8 cellular contexts compared by ENCODE assay signal in the genomic region with DNA sequence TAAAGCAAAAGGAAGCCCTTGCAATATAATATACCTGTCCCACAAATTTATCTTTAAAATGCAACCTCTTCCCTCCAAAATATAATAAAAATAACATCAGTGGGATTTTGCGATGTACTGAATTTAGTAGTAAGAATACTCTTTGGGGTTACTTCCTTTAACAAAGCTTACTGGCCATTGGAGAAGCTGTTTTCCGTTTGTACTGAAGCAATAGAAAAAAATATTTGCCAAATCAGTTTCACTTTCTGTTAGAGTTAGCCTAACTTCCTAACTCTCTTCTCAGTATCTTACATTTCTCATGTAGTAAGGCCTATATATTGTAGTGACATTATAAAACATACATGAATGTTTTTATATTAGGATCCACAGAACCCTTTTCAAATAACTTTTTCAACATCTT. TPM values are rescaled to one million over a fixed set of nuclear protein-coding genes. Genes with fewer than 3 reads are reported as not detected.
DNase-seq lines count a peak whose midpoint lies in the region; ATAC-seq, FAIRE-seq and TF ChIP-seq lines count a peak whose summit lies in the region.

No MANE protein-coding gene starts in this region.

- POLR2A ChIA-PET in GM12878 (lab: Charles Lee): no interaction called here

- no peak overlapping the region for H3K18ac ChIP-seq in mesenchymal stem cell (ENCODE audit: low read depth in 1 of 2, low read length in 2 of 2)

- peak; percentile 18 for FAIRE-seq in GM12878 (lab: Jason Lieb, UNC)

- H3K27me3 ChIP-seq in BLaER1 treated with 17β-estradiol and CSF1 and Interleukin-3, amounts not matched to agents 10 nM and 100 nM: no peaks in the 10 kb centered on the region
- H3K27me3 ChIP-seq in Loucy (ENCODE audit: insufficient read depth, low read length, poor library complexity, severe bottlenecking) (no peaks in the 10 kb centered on the region), GM12878 (replicated peaks in 1 of 2; ENCODE audit: control insufficient read depth in 2 of 2, insufficient read depth in 2 of 2, low read length in 1 of 2) (no peaks in the 10 kb centered on the region), mesenchymal stem cell (ENCODE audit: control insufficient read depth in 1 of 2, insufficient read depth in 1 of 2, low read length in 2 of 2) (no peaks in the 10 kb centered on the region)

- H4K20me1 ChIP-seq in BLaER1 treated with 17β-estradiol and CSF1 and Interleukin-3, amounts not matched to agents 10 nM and 100 nM: peaks cover 39 to 78% (median 55%) of the 10 kb centered on the region in 11 experiments; a peak in 20 of 22 replicates
- H4K20me1 ChIP-seq in Loucy (ENCODE audit: insufficient read depth, low read length, poor library complexity, severe bottlenecking) (peaks cover 74% of the 10 kb centered on the region), GM12878 (ENCODE audit: control insufficient read depth, insufficient read depth) (no peaks in the 10 kb centered on the region)

- H3K79me2 ChIP-seq in Loucy (ENCODE audit: insufficient read depth, low read length) (peaks cover 77% of the 10 kb centered on the region), GM12878 (ENCODE audit: control insufficient read depth, insufficient read depth, low read length) (peaks cover 65% of the 10 kb centered on the region)

- CTCF ChIA-PET in GM12878 (lab: Yijun Ruan, JAX): interaction anchor here (0.7 to 2.2 kb wide), 4 partner anchors 50 to 112 kb away, joined by 3 to 11 read pairs (median 6); a partner anchor contains a TSS

- RAD21 ChIA-PET in GM12878 (lab: Charles Lee; ENCODE audit: unreplicated experiment): interaction anchor here (1.2 to 2.5 kb wide), 3 partner anchors 9 to 112 kb away, joined by 3 to 11 read pairs (median 3); a partner anchor contains a TSS

- H3F3A ChIP-seq in Loucy (ENCODE audit: low read depth): no peaks in the 10 kb centered on the region

- H3K4me1 ChIP-seq in BLaER1 treated with 17β-estradiol and CSF1 and Interleukin-3, amounts not matched to agents 10 nM and 100 nM: peaks cover 48 to 60% (median 57%) of the 10 kb centered on the region in 10 experiments
- peaks cover 60% of the 10 kb centered on the region for H3K4me1 ChIP-seq in Loucy (ENCODE audit: insufficient read depth, low read length, poor library complexity, severe bottlenecking)
- peaks cover 9% of the 10 kb centered on the region for H3K4me1 ChIP-seq in GM12878 (ENCODE audit: control insufficient read depth, insufficient read depth, low read length)
- H3K4me1 ChIP-seq in mesenchymal stem cell (ENCODE audit: control insufficient read depth, insufficient read depth, low read depth, low read length): peaks cover 2% of the 10 kb centered on the region

- H3K4me3 ChIP-seq in BLaER1 treated with 17β-estradiol and CSF1 and Interleukin-3, amounts not matched to agents 10 nM and 100 nM: peak overlapping the region; percentile 11 to 61 (median 44); a peak in 15 of 20 replicates
- H3K4me3 ChIP-seq in Loucy (ENCODE audit: low read length, poor library complexity, severe bottlenecking): peak overlapping the region; percentile 75
- H3K4me3 ChIP-seq in GM12878: peak overlapping the region; percentile 45
- peak overlapping the region in 1 of 2 experiments; percentile 64 for H3K4me3 ChIP-seq in mesenchymal stem cell (ENCODE audit: insufficient read depth in 1 of 2, low read depth in 1 of 2, low read length in 2 of 2)

- TF ChIP-seq CTCF in Loucy (conservative IDR thresholded peaks at IDR 0.05; ENCODE audit: low read length) (no peak), GM12878 (IDR thresholded peaks at IDR 0.05 in 2 of 3, conservative IDR thresholded peaks at IDR 0.05 in 1 of 3; ENCODE audit: control insufficient read depth in 2 of 3, extremely low read depth in 1 of 3, insufficient read depth in 1 of 3, low read depth in 3 of 3, low read length in 3 of 3) (no peak)

- SMC1A ChIA-PET in GM12878 (lab: Charles Lee; ENCODE audit: uncharacterized antibody, unreplicated experiment): interaction anchor here (0.9 to 1.7 kb wide), 10 partner anchors 17 to 218 kb away, joined by 3 to 6 read pairs (median 4); a partner anchor contains a TSS

- H2BK15ac ChIP-seq in mesenchymal stem cell (ENCODE audit: low read depth, poor library complexity, severe bottlenecking): no peak overlapping the region

- in situ Hi-C loops in GM12878 (cut with MboI): no loop called here

- no peaks in the 10 kb centered on the region for H3K9me2 ChIP-seq in Loucy (replicated peaks; ENCODE audit: low read depth, low read length)

- 0% methylated on average over 2 of the region's 2 CpGs for WGBS in GM12878 (ENCODE audit: insufficient coverage, insufficient replicate concordance, low lambda C conversion rate, missing lambda C conversion rate)
- 60% methylated on average over 1 of the region's 2 CpGs for WGBS in mesenchymal stem cell

- peaks cover 21% of the 10 kb centered on the region for H3K79me1 ChIP-seq in mesenchymal stem cell (replicated peaks; ENCODE audit: low read length, poor library complexity, severe bottlenecking)

- BruUV-seq in GM12878 (replicated peaks; lab: Mats Ljungman, UMichigan): no TSS peak

- intact Hi-C loops in GM12878 (cut with micrococcal nuclease; ENCODE audit: unreplicated experiment): no loop called here

- DNase-seq in GM12878 (ENCODE audit: low read depth, low spot score): peak; percentile 37
- peak; percentile 70 for DNase-seq in mesenchymal stem cell
- no peak for DNase-seq in midbrain (lab: John Stamatoyannopoulos, UW)
- DNase-seq in globus pallidus (ENCODE audit: low spot score): no peak
- DNase-seq in activated gamma-delta T cell treated with Interleukin-2 at 50 U/mL for 16 hours: no peak

- no peak overlapping the region for H4K91ac ChIP-seq in mesenchymal stem cell (ENCODE audit: low read length)

- H2AFZ ChIP-seq in Loucy (ENCODE audit: low read length) (no peak overlapping the region), GM12878 (ENCODE audit: control insufficient read depth, low read depth, low read length) (peak overlapping the region; percentile 8; the same call in 1 of the 2 replicates), mesenchymal stem cell (ENCODE audit: low read depth, low read length) (no peak overlapping the region)

- H3K4me2 ChIP-seq in BLaER1 treated with 17β-estradiol and CSF1 and Interleukin-3, amounts not matched to agents 10 nM and 100 nM: peak overlapping the region; percentile 78 to 93 (median 86)
- peak overlapping the region; percentile 77 for H3K4me2 ChIP-seq in Loucy (ENCODE audit: low read depth, low read length, poor library complexity, severe bottlenecking)
- H3K4me2 ChIP-seq in GM12878 (ENCODE audit: control insufficient read depth, insufficient read depth): peak overlapping the region; percentile 83
- no peak overlapping the region for H3K4me2 ChIP-seq in mesenchymal stem cell (ENCODE audit: low read length, poor library complexity, severe bottlenecking)

- H2AK5ac ChIP-seq in mesenchymal stem cell (ENCODE audit: low read length, severe bottlenecking): no peak overlapping the region

- H3K23ac ChIP-seq in mesenchymal stem cell (ENCODE audit: low read length in 2 of 2): no peak overlapping the region

- no peak overlapping the region for H4K8ac ChIP-seq in mesenchymal stem cell (ENCODE audit: low read length)

- no peak for TF ChIP-seq RAD21 in GM12878 (IDR thresholded peaks at IDR 0.05; ENCODE audit: insufficient read depth, low read depth, low read length)

- peaks cover 51 to 65% (median 57%) of the 10 kb centered on the region in 11 experiments for H3K36me3 ChIP-seq in BLaER1 treated with 17β-estradiol and CSF1 and Interleukin-3, amounts not matched to agents 10 nM and 100 nM
- peaks cover 18% of the 10 kb centered on the region; the same call in 1 of the 2 replicates for H3K36me3 ChIP-seq in Loucy (ENCODE audit: insufficient read depth, low read length)
- H3K36me3 ChIP-seq in GM12878 (ENCODE audit: control insufficient read depth in 2 of 2, insufficient read depth in 2 of 2, low read length in 1 of 2): peaks cover 5 to 17% of the 10 kb centered on the region in 2 experiments
- peaks cover 7 to 44% of the 10 kb centered on the region in 2 experiments for H3K36me3 ChIP-seq in mesenchymal stem cell (ENCODE audit: control insufficient read depth in 1 of 2, insufficient read depth in 2 of 2, low read depth in 1 of 2, low read length in 2 of 2)

- H3K9ac ChIP-seq in BLaER1 treated with 17β-estradiol and CSF1 and Interleukin-3, amounts not matched to agents 10 nM and 100 nM: peak overlapping the region in 10 of 11 experiments; percentile 1 to 97 (median 40); a peak in 16 of 22 replicates
- H3K9ac ChIP-seq in Loucy (ENCODE audit: low read depth, low read length, poor library complexity, severe bottlenecking) (peak overlapping the region; percentile 66), GM12878 (ENCODE audit: control insufficient read depth, insufficient read depth, low read length) (peak overlapping the region; percentile 54), mesenchymal stem cell (ENCODE audit: low read length) (peak overlapping the region; percentile 83)

- TF ChIP-seq POLR2A in GM12878 (IDR thresholded peaks at IDR 0.05; ENCODE audit: low read depth, low read length): no peak

- H3K4ac ChIP-seq in mesenchymal stem cell (ENCODE audit: low read depth in 1 of 2, low read length in 2 of 2): no peak overlapping the region

- no peak overlapping the region for H2BK120ac ChIP-seq in mesenchymal stem cell (ENCODE audit: low read depth, low read length)

- no peak overlapping the region for H3K14ac ChIP-seq in mesenchymal stem cell (ENCODE audit: low read length in 2 of 2)

- ATAC-seq in GM12878 (0 out of 3 replicates have a peak, but pooled peaks have one; percentile 2), HG02678 (IDR thresholded peaks at IDR 0.05; ENCODE audit: unreplicated experiment) (no peak)

- H3K9me3 ChIP-seq in BLaER1 treated with 17β-estradiol and CSF1 and Interleukin-3, amounts not matched to agents 10 nM and 100 nM (replicated peaks in 1 of 11): no peaks in the 10 kb centered on the region
- H3K9me3 ChIP-seq in Loucy (ENCODE audit: insufficient read depth, low read depth, low read length) (no peaks in the 10 kb centered on the region), GM12878 (replicated peaks; ENCODE audit: control insufficient read depth, insufficient read depth, low read length) (no peaks in the 10 kb centered on the region), mesenchymal stem cell (ENCODE audit: control insufficient read depth, low read length) (no peaks in the 10 kb centered on the region)

- no peak for TF ChIP-seq EP300 in GM12878 (IDR thresholded peaks at IDR 0.05; ENCODE audit: borderline replicate concordance in 1 of 2, control insufficient read depth in 1 of 2, low read depth in 2 of 2, low read length in 2 of 2)

- H2BK5ac ChIP-seq in mesenchymal stem cell (ENCODE audit: low read depth, low read length, poor library complexity, severe bottlenecking): no peak overlapping the region

- H2BK12ac ChIP-seq in mesenchymal stem cell (ENCODE audit: low read length in 2 of 2): no peak overlapping the region

- peak overlapping the region; percentile 29 to 75 (median 62); a peak in 20 of 22 replicates for H3K27ac ChIP-seq in BLaER1 treated with 17β-estradiol and CSF1 and Interleukin-3, amounts not matched to agents 10 nM and 100 nM
- peak overlapping the region; percentile 52 for H3K27ac ChIP-seq in GM12878 (ENCODE audit: control insufficient read depth, insufficient read depth)
- H3K27ac ChIP-seq in mesenchymal stem cell (ENCODE audit: low read length, poor library complexity, severe bottlenecking): no peak overlapping the region

RNA-seq across cellular contexts. Expression of a gene that starts 3.7 kb away (rescaled TPM):
- total RNA-seq in GM12878 (2013; cell fraction: nucleolus; rRNA removed): 68.3 and 69.5 TPM in 2 replicates
- total RNA-seq in GM12878 (2014; rRNA removed) (65.1 and 79.8 TPM in 2 replicates), GM12878 (2014; rRNA removed; fragmentation: Illumina TruSeq; extraction: Trizol) (56.0 and 60.7 TPM in 2 replicates), GM12878 (2021) (114 and 122 TPM in 2 replicates)
- polyA plus RNA-seq in GM12878 (2011; ENCODE audit: low read depth): 29.9 TPM
- polyA plus RNA-seq in GM12878 (2011; rRNA removed) (72.3 and 77.3 TPM in 2 replicates), GM12878 (2014; fragmentation: Illumina TruSeq; extraction: Trizol) (66.0 and 85.4 TPM in 2 replicates), GM12878 (2014; fragmentation: Nextera tagmentation; extraction: Ambion mirVana) (10 to 100 TPM; 21.5 to 37.2 TPM), GM12878 (2014; rRNA removed) (83.6 and 88.6 TPM in 2 replicates), GM12878 (2016; fragmentation: Nextera tagmentation; extraction: Ambion mirVana) (10 to 100 TPM; 66.6 to 68.3 TPM)
- 68.0 and 83.7 TPM in 2 replicates for polyA plus RNA-seq in GM12878 (2011; cell fraction: cytosol; rRNA removed)
- 87.7 and 110 TPM in 2 replicates for polyA plus RNA-seq in GM12878 (2011; cell fraction: nucleus; rRNA removed)
- polyA plus RNA-seq in GM12878 (2012): 45.5 and 47.8 TPM in 2 replicates
- 50.9 and 58.2 TPM in 2 replicates for polyA minus RNA-seq in GM12878 (2011; rRNA and poly(A)+ RNA removed)
- polyA minus RNA-seq in GM12878 (2011; cell fraction: cytosol; rRNA and poly(A)+ RNA removed): 18.9 and 22.6 TPM in 2 replicates
- 37.0 and 57.1 TPM in 2 replicates for polyA minus RNA-seq in GM12878 (2011; cell fraction: nucleus; rRNA and poly(A)+ RNA removed)
- polyA plus RNA-seq in mesenchymal stem cell (2013, experiment 1 of 2): 85.2 TPM
- polyA plus RNA-seq in mesenchymal stem cell (2013, experiment 2 of 2): 85.6 TPM

Comparison
In these comparisons a context has a peak if more than half of its experiments do, and no peak if none do; other contexts are left out.
1. DNase-seq: peak in GM12878 (single experiment) and mesenchymal stem cell (single experiment); none in midbrain (single experiment), globus pallidus (single experiment) and activated gamma-delta T cell treated with Interleukin-2 at 50 U/mL for 16 hours (single experiment).
2. Peak in every context shown above with its lines, with median percentiles within 50 percentile points of each other: H3K9ac ChIP-seq.